In genomic region chr22:45805413-45805812, GRCh38 we compare ENCODE assay signal across 25 cellular contexts.
DNase-seq lines count a peak whose midpoint lies in the region; ATAC-seq, FAIRE-seq and TF ChIP-seq lines count a peak whose summit lies in the region.
"Had no signal": no experiment of that assay in that cellular context is flagged by ENCODE, and none has a peak within 500 bp of the region (broad histone marks: within the 10 kb centered on the region; RNA-seq: fewer than 3 reads in every experiment).

No MANE protein-coding gene starts in this region.

- no peaks in the 10 kb centered on the region for H3K9me3 ChIP-seq in SJCRH30 (replicated peaks)
- H3K9me3 ChIP-seq: heart right ventricle, psoas muscle had no signal

- TF ChIP-seq CTCF in osteocyte (IDR thresholded peaks at IDR 0.05) = no peak

- no peak overlapping the region for H3K4me3 Mint-ChIP-seq in osteocyte (ENCODE audit: unreplicated experiment)
- H3K4me3 Mint-ChIP-seq in T-cell = no peak overlapping the region
- H3K4me3 Mint-ChIP-seq: memory B cell; stimulated activated naive CD8-positive, alpha-beta T cell treated with anti-CD3 and anti-CD28 coated beads, Interleukin-15, Interleukin-2, amounts not matched to agents 100 ng/mL and 50 ng/mL, for 24 hours; type B pancreatic cell had no signal

- H3K27me3 Mint-ChIP-seq in osteocyte (ENCODE audit: unreplicated experiment) (no peaks in the 10 kb centered on the region), T-cell (no peaks in the 10 kb centered on the region)
- H3K27me3 Mint-ChIP-seq: memory B cell; stimulated activated naive CD8-positive, alpha-beta T cell treated with anti-CD3 and anti-CD28 coated beads, Interleukin-15, Interleukin-2, amounts not matched to agents 100 ng/mL and 50 ng/mL, for 24 hours; type B pancreatic cell had no signal

- DNase-seq in GM12892 (ENCODE audit: insufficient read length) (no peak), SJCRH30 (no peak), osteocyte (ENCODE audit: extremely low spot score, unreplicated experiment) (no peak), GM19239 (ENCODE audit: insufficient read length, low spot score) (no peak), T-cell (no peak), NCI-H1436 (lab: John Stamatoyannopoulos, UW) (no peak)
- DNase-seq in effector CD4-positive, alpha-beta T cell = no peak
- DNase-seq: activated gamma-delta T cell treated with Interleukin-2 at 50 U/mL for 16 hours; anterior cingulate cortex; DMS153; erythroblast; Kasumi-1; NCI-H1694; NCI-H446 treated with DMSO at 0.1 percent for 48 hours; psoas muscle; SHP77 treated with DMSO at 0.1 percent for 48 hours; stimulated activated CD4-positive, alpha-beta T cell treated with anti-CD3 and anti-CD28 coated beads, Interleukin-15, amount 100 ng/mL, for 24 hours; T-helper 9 cell had no signal

- POLR2A ChIA-PET in T-cell (lab: Charles Lee) = no interaction called here

- no peaks in the 10 kb centered on the region for H3K27me3 ChIP-seq in SJCRH30
- H3K27me3 ChIP-seq: BLaER1 treated with 17β-estradiol and CSF1 and Interleukin-3, amounts not matched to agents 10 nM and 100 nM; heart right ventricle had no signal

- peaks cover 2% of the 10 kb centered on the region; the same call in 1 of the 2 replicates for H3K36me3 ChIP-seq in SJCRH30

- FAIRE-seq in GM12892 (lab: Jason Lieb, UNC) (peak; percentile 9), GM19239 (lab: Jason Lieb, UNC) (no peak)
- FAIRE-seq: H1 had no signal

- ATAC-seq in esophagus mucosa (peak; percentile 44), T-cell (replicated peaks in 1 of 4) (no peak)

- peaks cover 33% of the 10 kb centered on the region for H3K4me1 ChIP-seq in SJCRH30
- H3K4me1 ChIP-seq: psoas muscle had no signal

- H3K27ac Mint-ChIP-seq in osteocyte (ENCODE audit: unreplicated experiment) = peak overlapping the region; percentile 53
- no peak overlapping the region for H3K27ac Mint-ChIP-seq in T-cell
- H3K27ac Mint-ChIP-seq: memory B cell; stimulated activated naive CD8-positive, alpha-beta T cell treated with anti-CD3 and anti-CD28 coated beads, Interleukin-15, Interleukin-2, amounts not matched to agents 100 ng/mL and 50 ng/mL, for 24 hours; type B pancreatic cell had no signal

- TF ChIP-seq POLR2A in GM12892 (IDR thresholded peaks at IDR 0.05; ENCODE audit: low read depth, low read length) = no peak

- H3K4me3 ChIP-seq in SJCRH30 = no peak overlapping the region
- H3K4me3 ChIP-seq: BLaER1 treated with 17β-estradiol and CSF1 and Interleukin-3, amounts not matched to agents 10 nM and 100 nM; heart right ventricle; psoas muscle had no signal

- H3K36me3 Mint-ChIP-seq in osteocyte (ENCODE audit: unreplicated experiment) = peaks cover 22% of the 10 kb centered on the region
- peaks cover 68% of the 10 kb centered on the region for H3K36me3 Mint-ChIP-seq in T-cell

- H3K27ac ChIP-seq in SJCRH30 = peak overlapping the region; percentile 46
- H3K27ac ChIP-seq: BLaER1 treated with 17β-estradiol and CSF1 and Interleukin-3, amounts not matched to agents 10 nM and 100 nM; heart right ventricle; psoas muscle had no signal

- H3K9me3 Mint-ChIP-seq in osteocyte (ENCODE audit: unreplicated experiment) (no peaks in the 10 kb centered on the region), T-cell (no peaks in the 10 kb centered on the region)
- H3K9me3 Mint-ChIP-seq: memory B cell; stimulated activated naive CD8-positive, alpha-beta T cell treated with anti-CD3 and anti-CD28 coated beads, Interleukin-15, Interleukin-2, amounts not matched to agents 100 ng/mL and 50 ng/mL, for 24 hours; type B pancreatic cell had no signal

- CTCF ChIA-PET in T-cell (lab: Charles Lee) = no interaction called here

- H3K4me1 Mint-ChIP-seq in osteocyte (ENCODE audit: unreplicated experiment) (peaks cover 10% of the 10 kb centered on the region), T-cell (no peaks in the 10 kb centered on the region)
- H3K4me1 Mint-ChIP-seq: memory B cell had no signal
